Comparison of ENCODE assay signal across 8 cellular contexts in the genomic region with DNA sequence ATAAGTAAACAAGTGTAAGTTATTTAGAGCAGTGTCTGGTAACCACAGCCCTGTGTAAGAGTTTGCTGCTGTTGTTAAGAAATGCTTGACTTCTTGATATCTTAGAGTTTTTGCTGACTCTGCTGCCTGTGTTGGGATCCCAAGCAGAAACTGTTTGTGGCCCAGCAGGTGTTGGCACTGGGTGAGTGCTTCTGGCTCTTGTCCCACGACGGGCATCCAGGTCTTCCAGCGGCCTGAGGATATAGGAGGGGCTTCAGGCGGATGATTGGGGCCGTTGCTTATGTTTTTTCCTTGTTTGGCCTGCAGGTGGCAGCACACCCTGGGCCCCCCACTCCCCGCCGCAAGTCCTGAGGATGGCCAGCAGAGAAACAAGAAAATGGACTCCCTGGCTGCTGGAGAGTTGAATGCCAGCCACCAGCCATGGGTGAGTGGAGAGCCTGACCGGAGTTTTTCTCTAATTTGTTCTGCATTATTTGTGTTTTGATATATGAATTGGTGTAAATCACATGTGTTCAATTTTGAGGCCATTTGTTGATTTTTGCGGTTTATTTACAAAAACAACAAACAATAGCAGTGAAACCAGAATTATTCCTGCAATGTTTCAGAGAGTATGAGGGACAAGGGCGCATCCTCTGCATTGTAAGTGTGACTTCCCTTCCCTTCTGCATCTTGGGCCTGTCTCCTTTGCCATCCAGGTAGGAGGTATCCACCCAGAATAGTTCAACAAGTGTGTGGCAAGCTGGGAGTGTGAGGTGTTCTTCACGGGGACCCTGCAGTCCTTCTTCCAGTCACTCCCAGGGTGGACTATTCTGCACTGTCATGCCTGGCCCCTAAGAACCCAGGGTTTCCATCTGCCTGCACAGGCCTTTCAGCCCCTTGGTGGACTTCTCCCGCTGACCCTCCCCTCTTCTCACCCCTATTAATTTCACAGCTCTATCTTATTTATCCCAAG. TPM values are rescaled to one million over a fixed set of nuclear protein-coding genes. Genes with fewer than 3 reads are reported as not detected.
DNase-seq lines count a peak whose midpoint lies in the region; ATAC-seq and TF ChIP-seq lines count a peak whose summit lies in the region.

No MANE protein-coding gene starts in this region.

- TF ChIP-seq CTCF in osteocyte (IDR thresholded peaks at IDR 0.05): peak; percentile 92

- ATAC-seq in HG02938 (IDR thresholded peaks at IDR 0.05; ENCODE audit: unreplicated experiment): no peak

- in situ Hi-C loops in SK-MEL-5 (cut with HindIII; ENCODE audit: low pct_unique_long_range_greater_than_20kb, low sequenced_read_pairs): no loop called here

- H3K27me3 Mint-ChIP-seq in activated naive CD4-positive, alpha-beta T cell treated with anti-CD3 and anti-CD28 coated beads, Interleukin-2, amount 50 U/mL, for 24 hours: no peaks in the 10 kb centered on the region
- no peaks in the 10 kb centered on the region for H3K27me3 Mint-ChIP-seq in osteocyte (ENCODE audit: unreplicated experiment)

- peaks cover 10% of the 10 kb centered on the region for H3K36me3 Mint-ChIP-seq in activated naive CD4-positive, alpha-beta T cell treated with anti-CD3 and anti-CD28 coated beads, Interleukin-2, amount 50 U/mL, for 24 hours
- H3K36me3 Mint-ChIP-seq in osteocyte (ENCODE audit: unreplicated experiment): peaks cover 4% of the 10 kb centered on the region

- DNase-seq in NK-92 treated with Interleukin-12 subunit alpha and Interleukin-12 subunit beta, amount 100 ng/mL, for 24 hours (lab: John Stamatoyannopoulos, UW): peak; percentile 71
- DNase-seq in NK-92 (lab: John Stamatoyannopoulos, UW; ENCODE audit: unreplicated experiment) (no peak), M059J (ENCODE audit: low read depth) (peak; percentile 71), SK-MEL-5 (ENCODE audit: low read depth, low spot score) (peak; percentile 83), globus pallidus (ENCODE audit: low spot score) (peak; percentile 85), osteocyte (ENCODE audit: extremely low spot score, unreplicated experiment) (peak; percentile 92)

- H3K27ac Mint-ChIP-seq in activated naive CD4-positive, alpha-beta T cell treated with anti-CD3 and anti-CD28 coated beads, Interleukin-2, amount 50 U/mL, for 24 hours: peak overlapping the region; percentile 89
- H3K27ac Mint-ChIP-seq in osteocyte (ENCODE audit: unreplicated experiment): peak overlapping the region; percentile 68

- H3K9me3 Mint-ChIP-seq in activated naive CD4-positive, alpha-beta T cell treated with anti-CD3 and anti-CD28 coated beads, Interleukin-2, amount 50 U/mL, for 24 hours: no peaks in the 10 kb centered on the region
- no peaks in the 10 kb centered on the region for H3K9me3 Mint-ChIP-seq in osteocyte (ENCODE audit: unreplicated experiment)

- peak overlapping the region; percentile 79 for H3K4me3 Mint-ChIP-seq in activated naive CD4-positive, alpha-beta T cell treated with anti-CD3 and anti-CD28 coated beads, Interleukin-2, amount 50 U/mL, for 24 hours
- H3K4me3 Mint-ChIP-seq in osteocyte (ENCODE audit: unreplicated experiment): peak overlapping the region; percentile 29

- H3K4me1 Mint-ChIP-seq in activated naive CD4-positive, alpha-beta T cell treated with anti-CD3 and anti-CD28 coated beads, Interleukin-2, amount 50 U/mL, for 24 hours: peaks cover 95% of the 10 kb centered on the region
- peaks cover 72% of the 10 kb centered on the region for H3K4me1 Mint-ChIP-seq in osteocyte (ENCODE audit: unreplicated experiment)

RNA-seq across cellular contexts. Expression of gene SLC22A5, which starts 50.3 kb away (rescaled TPM):
- 3.7 and 4.5 TPM in 2 replicates for total RNA-seq in M059J (2014; rRNA removed; shearing (Covaris generic))
- 2.8 and 5.1 TPM in 2 replicates for total RNA-seq in SK-MEL-5 (2014; rRNA removed; shearing (Covaris generic))
- polyA plus RNA-seq in SK-MEL-5 (2015; cell fraction: cytosol; rRNA removed): 7.4 and 12.9 TPM in 2 replicates
- polyA plus RNA-seq in SK-MEL-5 (2015; cell fraction: nucleus; rRNA removed): 15.9 and 18.7 TPM in 2 replicates
- total RNA-seq in osteocyte: 6.7 and 9.1 TPM in 2 replicates
